Comparison of ENCODE assay signal across 16 cellular contexts in the genomic region with DNA sequence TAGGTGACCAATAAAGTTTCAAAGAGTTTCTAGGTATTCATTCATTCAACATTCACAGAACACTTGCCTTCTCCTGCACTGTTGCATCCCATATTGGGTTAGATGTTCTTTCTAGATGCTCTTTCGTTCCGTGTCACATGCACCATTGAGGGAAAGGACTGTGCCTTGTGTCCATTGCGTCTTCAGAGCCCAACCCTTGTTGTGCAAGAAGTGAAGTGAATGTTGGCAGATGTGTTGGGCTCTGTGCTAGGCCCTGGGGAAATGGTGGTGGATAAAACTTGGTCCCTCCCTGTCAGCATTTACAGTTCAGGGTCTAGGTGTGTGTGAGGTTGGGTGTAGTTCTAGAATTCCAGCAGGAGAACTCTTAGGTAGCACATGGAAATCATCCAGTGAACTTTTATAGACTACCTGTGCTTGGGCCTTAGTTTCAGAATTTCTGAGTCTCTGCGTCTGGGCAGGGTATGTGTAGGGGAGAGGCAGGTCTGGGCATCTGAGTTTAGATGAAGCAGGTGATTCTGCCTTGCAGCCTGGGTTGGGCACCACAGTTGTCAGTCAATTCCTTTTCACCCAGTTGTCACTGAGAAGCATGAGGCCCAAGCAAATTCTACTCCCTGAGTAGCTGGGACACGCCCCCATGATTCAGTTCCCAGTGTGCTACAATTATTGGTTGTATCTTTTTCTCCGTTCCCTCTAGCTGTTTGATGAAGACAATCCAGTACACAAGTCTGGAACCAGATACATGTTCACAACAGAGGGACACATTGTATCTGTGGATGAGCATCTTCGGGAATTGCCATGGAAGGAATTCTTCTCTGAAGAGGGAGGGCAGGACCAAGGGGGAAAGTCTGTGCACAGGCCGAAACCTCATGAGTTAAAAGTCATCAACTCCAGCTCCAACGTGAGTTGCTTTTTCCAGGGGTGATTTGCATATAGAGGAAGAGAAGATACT. TPM values are rescaled to one million over a fixed set of nuclear protein-coding genes. Genes with fewer than 3 reads are reported as not detected.
A peak's percentile ranks its signal among the peaks of the same experiment; 100 is the strongest.
DNase-seq lines count a peak whose midpoint lies in the region; ATAC-seq, FAIRE-seq and TF ChIP-seq lines count a peak whose summit lies in the region.
"Had no signal": no experiment of that assay in that cellular context is flagged by ENCODE, and none has a peak within 500 bp of the region (broad histone marks: within the 10 kb centered on the region; RNA-seq: fewer than 3 reads in every experiment).

No MANE protein-coding gene starts in this region.

- no TSS peak for BruUV-seq in OCI-LY7 (replicated peaks; lab: Mats Ljungman, UMichigan)

- no peak for FAIRE-seq in H54 (lab: Jason Lieb, UNC)
- FAIRE-seq: frontal cortex, keratinocyte had no signal

- POLR2A ChIA-PET in OCI-LY7 (lab: Charles Lee): interaction anchor here (0.6 to 1.5 kb wide), 4 partner anchors 17 to 262 kb away, joined by 3 to 4 read pairs (median 4); no protein-coding TSS in a partner anchor

- no peak overlapping the region for H3K4me3 ChIP-seq in OCI-LY7 (ENCODE audit: low read depth, low read length, poor library complexity, severe bottlenecking)
- no peak overlapping the region for H3K4me3 ChIP-seq in epithelial cell of esophagus (ENCODE audit: low read length)
- no peak overlapping the region for H3K4me3 ChIP-seq in suprapubic skin
- H3K4me3 ChIP-seq: SJSA1, skin epidermis had no signal

- peak overlapping the region; percentile 22 for H3K27ac ChIP-seq in OCI-LY7 (ENCODE audit: low read depth, low read length, poor library complexity, severe bottlenecking)
- no peak overlapping the region for H3K27ac ChIP-seq in suprapubic skin
- H3K27ac ChIP-seq: SJSA1, skin epidermis had no signal

- H3K36me3 Mint-ChIP-seq in activated T-cell treated with anti-CD3 and anti-CD28 coated beads, Interleukin-2, amount 50 U/mL, for 72 hours (ENCODE audit: insufficient read depth in 2 of 2): peaks cover 43 to 77% of the 10 kb centered on the region in 2 donors
- peaks cover 74 to 83% of the 10 kb centered on the region in 2 donors for H3K36me3 Mint-ChIP-seq in stimulated activated naive B cell treated with anti-CD40 and anti-IgM and Interleukin-4, amounts not matched to agents 10 μg/mL and 1 μg/mL and 100 μg/mL, for 72 hours

- H3K79me2 ChIP-seq in OCI-LY7 (ENCODE audit: insufficient read depth, low read depth, low read length): peaks cover 12% of the 10 kb centered on the region; the same call in 1 of the 2 replicates

- H3K4me1 ChIP-seq in OCI-LY7 (ENCODE audit: insufficient read depth, low read length, poor library complexity, severe bottlenecking) (peaks cover 18% of the 10 kb centered on the region), suprapubic skin (peaks cover 4% of the 10 kb centered on the region)
- H3K4me1 ChIP-seq: SJSA1 had no signal

- intact Hi-C loops in OCI-LY7 (cut with micrococcal nuclease; ENCODE audit: unreplicated experiment): no loop called here

- H3K9me2 ChIP-seq in OCI-LY7 (ENCODE audit: insufficient read depth, low read length): no peaks in the 10 kb centered on the region

- peak overlapping the region; percentile 79 for H3K27ac Mint-ChIP-seq in activated T-cell treated with anti-CD3 and anti-CD28 coated beads, Interleukin-2, amount 50 U/mL, for 72 hours
- H3K27ac Mint-ChIP-seq in stimulated activated naive B cell treated with anti-CD40 and anti-IgM and Interleukin-4, amounts not matched to agents 10 μg/mL and 1 μg/mL and 100 μg/mL, for 72 hours: peak overlapping the region; percentile 94

- no peak overlapping the region for H3K4me3 Mint-ChIP-seq in activated T-cell treated with anti-CD3 and anti-CD28 coated beads, Interleukin-2, amount 50 U/mL, for 72 hours
- peak overlapping the region in 1 of 2 donors; percentile 50 for H3K4me3 Mint-ChIP-seq in stimulated activated naive B cell treated with anti-CD40 and anti-IgM and Interleukin-4, amounts not matched to agents 10 μg/mL and 1 μg/mL and 100 μg/mL, for 72 hours

- no peak overlapping the region for H3K4me2 ChIP-seq in OCI-LY7 (ENCODE audit: low read length)

- no peak for TF ChIP-seq POLR2A in H54 (IDR thresholded peaks at IDR 0.05; ENCODE audit: low read depth, low read length)
- TF ChIP-seq POLR2A in suprapubic skin (IDR thresholded peaks at IDR 0.05): no peak

- TF ChIP-seq CTCF in OCI-LY7 (conservative IDR thresholded peaks at IDR 0.05; ENCODE audit: low read length): no peak
- TF ChIP-seq CTCF in epithelial cell of esophagus (IDR thresholded peaks at IDR 0.05; ENCODE audit: insufficient read depth, low read depth, low read length, missing control alignments): no peak
- no peak for TF ChIP-seq CTCF in suprapubic skin (IDR thresholded peaks at IDR 0.05)

- ATAC-seq in activated T-cell treated with anti-CD3 and anti-CD28 coated beads, Interleukin-2, amount 50 U/mL, for 72 hours (replicated peaks in 1 of 2): peak in 1 of 2 donors; percentile 25
- peak; percentile 25 to 41 for ATAC-seq in stimulated activated naive B cell treated with anti-CD40 and anti-IgM and Interleukin-4, amounts not matched to agents 10 μg/mL and 1 μg/mL and 100 μg/mL, for 72 hours (replicated peaks)
- ATAC-seq in HG02870 (IDR thresholded peaks at IDR 0.05; ENCODE audit: unreplicated experiment): no peak

- peaks cover 11% of the 10 kb centered on the region; the same call in 1 of the 2 replicates for H4K20me1 ChIP-seq in OCI-LY7 (ENCODE audit: insufficient read depth, low read length)

- H3K36me3 ChIP-seq in OCI-LY7 (ENCODE audit: insufficient read depth, low read length): peaks cover 100% of the 10 kb centered on the region
- peaks cover 98% of the 10 kb centered on the region for H3K36me3 ChIP-seq in suprapubic skin

- H3K9me3 ChIP-seq in OCI-LY7 (ENCODE audit: low read length): no peaks in the 10 kb centered on the region
- no peaks in the 10 kb centered on the region for H3K9me3 ChIP-seq in suprapubic skin
- H3K9me3 ChIP-seq: SJSA1 had no signal

- H3K9me3 Mint-ChIP-seq in activated T-cell treated with anti-CD3 and anti-CD28 coated beads, Interleukin-2, amount 50 U/mL, for 72 hours: no peaks in the 10 kb centered on the region
- H3K9me3 Mint-ChIP-seq in stimulated activated naive B cell treated with anti-CD40 and anti-IgM and Interleukin-4, amounts not matched to agents 10 μg/mL and 1 μg/mL and 100 μg/mL, for 72 hours: no peaks in the 10 kb centered on the region

- H3K4me1 Mint-ChIP-seq in activated T-cell treated with anti-CD3 and anti-CD28 coated beads, Interleukin-2, amount 50 U/mL, for 72 hours (ENCODE audit: low read depth): peaks cover 36% of the 10 kb centered on the region
- peaks cover 40 to 58% of the 10 kb centered on the region in 2 donors for H3K4me1 Mint-ChIP-seq in stimulated activated naive B cell treated with anti-CD40 and anti-IgM and Interleukin-4, amounts not matched to agents 10 μg/mL and 1 μg/mL and 100 μg/mL, for 72 hours

- TF ChIP-seq EP300 in suprapubic skin (IDR thresholded peaks at IDR 0.05): no peak

- 71% methylated on average over 9 of the region's 9 CpGs for WGBS in suprapubic skin

- H3K27me3 Mint-ChIP-seq in activated T-cell treated with anti-CD3 and anti-CD28 coated beads, Interleukin-2, amount 50 U/mL, for 72 hours (ENCODE audit: low read depth): no peaks in the 10 kb centered on the region
- no peaks in the 10 kb centered on the region for H3K27me3 Mint-ChIP-seq in stimulated activated naive B cell treated with anti-CD40 and anti-IgM and Interleukin-4, amounts not matched to agents 10 μg/mL and 1 μg/mL and 100 μg/mL, for 72 hours

- CTCF ChIA-PET in OCI-LY7 (lab: Charles Lee; ENCODE audit: unreplicated experiment): no interaction called here

- no peaks in the 10 kb centered on the region for H3K27me3 ChIP-seq in suprapubic skin
- H3K27me3 ChIP-seq: SJSA1 had no signal

- H2AFZ ChIP-seq in OCI-LY7 (ENCODE audit: low read length): no peak overlapping the region

- DNase-seq in activated T-cell treated with anti-CD3 and anti-CD28 coated beads, Interleukin-2, amount 50 U/mL, for 72 hours: no peak
- no peak for DNase-seq in activated T-cell treated with anti-CD3 and anti-CD28 coated beads, Interleukin-2, amount 50 U/mL, for 1 hour
- no peak for DNase-seq in OCI-LY7 (ENCODE audit: low spot score)
- peak; percentile 64 for DNase-seq in epithelial cell of esophagus (ENCODE audit: low read depth)
- DNase-seq in stimulated activated naive B cell treated with anti-CD40 and anti-IgM and Interleukin-4, amounts not matched to agents 10 μg/mL and 1 μg/mL and 100 μg/mL, for 72 hours: no peak
- no peak for DNase-seq in H54 (ENCODE audit: insufficient read length, low spot score)
- no peak for DNase-seq in suprapubic skin (ENCODE audit: low spot score in 2 of 2)
- DNase-seq: DMS 273 treated with DMSO at 0.1 percent for 48 hours; effector CD4-positive, alpha-beta T cell; midbrain; NCI-H1105 treated with DMSO at 0.1 percent for 48 hours had no signal

RNA-seq across cellular contexts. Expression of a gene that starts 25.4 kb away (rescaled TPM):
- total RNA-seq in activated T-cell treated with anti-CD3 and anti-CD28 coated beads, Interleukin-2, amount 50 U/mL, for 72 hours: 100 to 1,000 TPM; 225 to 272 TPM
- 125 and 186 TPM in 2 replicates for total RNA-seq in OCI-LY7 (2014; rRNA removed; shearing (Covaris generic))
- 337 and 398 TPM in 2 replicates for total RNA-seq in OCI-LY7 (2022)
- 100 to 1,000 TPM in 1 of 4 donors, 10 to 100 TPM in 3; 48.1 to 127 (median 56.3) TPM for total RNA-seq in suprapubic skin
